1 cellular context compared by ENCODE assay signal in the genomic region with DNA sequence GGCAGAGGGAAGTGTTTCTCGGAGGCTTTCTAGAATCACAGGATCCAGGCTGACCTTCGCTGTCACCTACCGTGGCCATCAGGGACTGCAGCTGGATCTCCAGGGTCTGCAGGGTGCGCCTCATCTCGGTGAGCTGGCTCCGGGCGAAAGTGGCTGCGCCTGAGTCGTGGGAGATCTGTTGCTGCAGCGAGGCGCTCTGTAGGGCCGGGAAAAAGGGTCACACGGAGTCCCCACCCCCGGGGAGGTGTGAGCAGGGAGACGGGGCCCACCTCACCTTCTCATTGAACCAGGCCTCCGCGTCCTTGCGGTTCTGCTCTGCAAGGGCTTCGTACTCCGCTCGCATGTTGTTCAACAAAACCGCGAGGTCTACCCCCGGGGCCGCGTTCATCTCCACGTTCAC.
TF ChIP-seq lines count a peak whose summit lies in the region.

No MANE protein-coding gene starts in this region.

TF ChIP-seq in GM23338, 12 proteins besides CTCF, POLR2A, EP300 and RAD21 (continued from another document):
- no peak for TF ChIP-seq EZH2 (IDR thresholded peaks at IDR 0.05; ENCODE audit: low read depth, unreplicated experiment)
- TF ChIP-seq CREB1 (CRISPR knock-in tag; IDR thresholded peaks at IDR 0.05; ENCODE audit: low read depth), result no peak
TF ChIP-seq in GM23338: peak in this region for 0.
